In the genomic region with DNA sequence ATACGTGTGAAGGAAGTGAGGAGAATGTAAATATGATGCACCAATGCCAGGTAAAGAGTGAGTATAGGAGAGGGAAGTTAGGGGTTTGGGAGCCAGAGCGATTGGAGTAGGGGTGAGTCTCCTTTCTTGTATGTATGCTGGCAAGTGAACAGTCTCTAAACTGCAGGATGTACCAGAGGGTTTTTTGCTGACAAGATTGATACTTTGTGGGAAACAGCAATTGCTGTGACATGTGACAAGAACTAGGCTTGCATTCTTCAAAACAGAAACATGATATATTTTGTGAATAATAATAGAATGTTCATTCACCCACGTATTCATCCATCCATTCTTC, we compare ENCODE assay signal across 2 cellular contexts.
TF ChIP-seq lines count a peak whose summit lies in the region.

No MANE protein-coding gene starts in this region.

TF ChIP-seq in liver, 16 proteins besides CTCF, POLR2A, EP300 and RAD21 (continued from another document):
- TF ChIP-seq, protein P1, sequence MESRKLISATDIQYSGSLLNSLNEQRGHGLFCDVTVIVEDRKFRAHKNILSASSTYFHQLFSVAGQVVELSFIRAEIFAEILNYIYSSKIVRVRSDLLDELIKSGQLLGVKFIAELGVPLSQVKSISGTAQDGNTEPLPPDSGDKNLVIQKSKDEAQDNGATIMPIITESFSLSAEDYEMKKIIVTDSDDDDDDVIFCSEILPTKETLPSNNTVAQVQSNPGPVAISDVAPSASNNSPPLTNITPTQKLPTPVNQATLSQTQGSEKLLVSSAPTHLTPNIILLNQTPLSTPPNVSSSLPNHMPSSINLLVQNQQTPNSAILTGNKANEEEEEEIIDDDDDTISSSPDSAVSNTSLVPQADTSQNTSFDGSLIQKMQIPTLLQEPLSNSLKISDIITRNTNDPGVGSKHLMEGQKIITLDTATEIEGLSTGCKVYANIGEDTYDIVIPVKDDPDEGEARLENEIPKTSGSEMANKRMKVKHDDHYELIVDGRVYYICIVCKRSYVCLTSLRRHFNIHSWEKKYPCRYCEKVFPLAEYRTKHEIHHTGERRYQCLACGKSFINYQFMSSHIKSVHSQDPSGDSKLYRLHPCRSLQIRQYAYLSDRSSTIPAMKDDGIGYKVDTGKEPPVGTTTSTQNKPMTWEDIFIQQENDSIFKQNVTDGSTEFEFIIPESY (IDR thresholded peaks at IDR 0.05), result no peak
- TF ChIP-seq HNF4A (conservative IDR thresholded peaks at IDR 0.05) (no peak), NR2F2 (IDR thresholded peaks at IDR 0.05) (no peak), RXRA (IDR thresholded peaks at IDR 0.05) (no peak), HNF4G (IDR thresholded peaks at IDR 0.05) (no peak), REST (IDR thresholded peaks at IDR 0.05) (no peak), TAF1 (conservative IDR thresholded peaks at IDR 0.05) (no peak)
- TF ChIP-seq, protein P2, sequence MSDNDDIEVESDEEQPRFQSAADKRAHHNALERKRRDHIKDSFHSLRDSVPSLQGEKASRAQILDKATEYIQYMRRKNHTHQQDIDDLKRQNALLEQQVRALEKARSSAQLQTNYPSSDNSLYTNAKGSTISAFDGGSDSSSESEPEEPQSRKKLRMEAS (IDR thresholded peaks at IDR 0.05), result no peak
- TF ChIP-seq, protein P3, sequence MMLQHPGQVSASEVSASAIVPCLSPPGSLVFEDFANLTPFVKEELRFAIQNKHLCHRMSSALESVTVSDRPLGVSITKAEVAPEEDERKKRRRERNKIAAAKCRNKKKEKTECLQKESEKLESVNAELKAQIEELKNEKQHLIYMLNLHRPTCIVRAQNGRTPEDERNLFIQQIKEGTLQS (IDR thresholded peaks at IDR 0.05), result no peak

TF ChIP-seq in HepG2, 621 proteins besides CTCF, POLR2A, EP300 and RAD21 (continued from another document):
- TF ChIP-seq ZMAT3 (CRISPR knock-in tag; conservative IDR thresholded peaks at IDR 0.05) (no peak), ZNF230 (CRISPR knock-in tag; IDR thresholded peaks at IDR 0.05) (no peak)
TF ChIP-seq in HepG2: peak in this region for 0.
